ENCODE assay signal across 1 cellular context in genomic region chr1:22888320-22889075, GRCh38.
TF ChIP-seq lines count a peak whose summit lies in the region.

No MANE protein-coding gene starts in this region.

TF ChIP-seq in IMR-90, 13 proteins besides CTCF, POLR2A, EP300 and RAD21 (continued from another document):
- TF ChIP-seq RCOR1 (IDR thresholded peaks at IDR 0.05; ENCODE audit: insufficient replicate concordance, low read length) = no peak
- TF ChIP-seq MAFK (IDR thresholded peaks at IDR 0.05; ENCODE audit: low read depth, low read length) = no peak
- TF ChIP-seq CHD1 (IDR thresholded peaks at IDR 0.05; ENCODE audit: low read depth, low read length) = no peak
- no peak for TF ChIP-seq MXI1 (IDR thresholded peaks at IDR 0.05; ENCODE audit: borderline replicate concordance, low read depth, low read length)
- TF ChIP-seq BHLHE40 (IDR thresholded peaks at IDR 0.05; ENCODE audit: low read depth, low read length) = no peak
